Comparison of ENCODE assay signal across 1 cellular context in the genomic region with DNA sequence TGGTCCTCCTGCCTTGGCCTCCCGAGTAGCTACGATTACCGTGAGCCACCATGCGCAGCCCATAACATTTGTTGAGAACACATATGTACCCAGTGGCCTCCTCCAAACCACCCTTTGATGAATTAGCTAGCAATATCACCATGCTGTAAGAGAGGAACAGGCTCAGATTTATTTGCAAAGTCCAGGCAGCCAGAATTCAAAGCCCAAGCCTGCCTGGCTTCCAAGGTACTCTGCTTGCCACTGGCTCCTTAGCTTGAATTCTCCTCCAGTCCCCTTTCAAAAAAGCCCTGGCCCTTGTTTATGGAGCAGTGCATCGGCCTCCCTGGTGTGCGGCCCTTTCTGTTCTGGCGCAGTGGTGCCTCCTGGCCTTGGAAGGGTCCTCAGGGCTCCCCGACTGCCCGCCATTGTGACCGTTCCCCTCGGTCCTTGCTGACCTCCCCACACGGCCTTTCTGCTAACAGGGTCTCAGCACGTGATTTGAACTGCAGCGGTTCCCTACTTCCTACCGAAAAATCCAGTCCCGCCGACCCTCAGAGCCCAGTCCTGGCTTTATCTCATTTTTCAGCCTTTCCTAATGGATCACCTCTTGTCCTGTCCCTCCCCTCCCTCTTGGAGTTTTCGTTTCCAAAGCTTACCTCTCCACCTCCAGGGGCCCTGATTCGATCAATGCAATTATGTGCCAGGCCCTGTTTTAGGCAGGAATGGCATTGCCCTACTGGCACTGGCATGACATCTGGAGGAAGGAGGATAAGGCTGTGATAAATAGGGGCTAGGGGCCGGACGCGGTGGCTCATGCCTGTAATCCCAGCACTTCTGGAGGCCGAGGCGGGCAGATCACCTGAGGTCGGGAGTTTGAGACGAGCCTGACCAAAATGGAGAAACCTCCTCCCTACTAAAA.
A peak's percentile ranks its signal among the peaks of the same experiment; 100 is the strongest.
TF ChIP-seq lines count a peak whose summit lies in the region.

No MANE protein-coding gene starts in this region.

TF ChIP-seq in HepG2, 621 proteins besides CTCF, POLR2A, EP300 and RAD21:
- TF ChIP-seq NCOA5 (CRISPR knock-in tag; IDR thresholded peaks at IDR 0.05) (no peak), ZNF275 (CRISPR knock-in tag; IDR thresholded peaks at IDR 0.05; ENCODE audit: borderline replicate concordance) (no peak), AGO2 (optimal IDR thresholded peaks at IDR 0.05; ENCODE audit: low read depth, low read length) (peak; percentile 46), ZNF768 (CRISPR knock-in tag; IDR thresholded peaks at IDR 0.05) (peak; percentile 25; the same call in 1 of the 2 replicates), ZNF34 (CRISPR knock-in tag; IDR thresholded peaks at IDR 0.05; ENCODE audit: borderline replicate concordance) (no peak), TRAFD1 (CRISPR knock-in tag; IDR thresholded peaks at IDR 0.05; ENCODE audit: borderline replicate concordance) (no peak), CENPX (CRISPR knock-in tag; IDR thresholded peaks at IDR 0.05) (no peak), CEBPB (IDR thresholded peaks at IDR 0.05; ENCODE audit: borderline replicate concordance, low read depth, low read length) (no peak), ZFP37 (CRISPR knock-in tag; IDR thresholded peaks at IDR 0.05; ENCODE audit: borderline replicate concordance) (no peak), NFKB2 (CRISPR knock-in tag; IDR thresholded peaks at IDR 0.05; ENCODE audit: borderline replicate concordance) (no peak), PRPF4 (IDR thresholded peaks at IDR 0.05; ENCODE audit: low read depth, low read length, poor library complexity, severe bottlenecking) (peak; percentile 41), ZNF552 (CRISPR knock-in tag; IDR thresholded peaks at IDR 0.05; ENCODE audit: borderline replicate concordance) (no peak)
TF ChIP-seq in HepG2: peak in this region for 3.
